Comparison of ENCODE assay signal across 8 cellular contexts in genomic region chr11:118928870-118929495, GRCh38. TPM values are rescaled to one million over a fixed set of nuclear protein-coding genes. Genes with fewer than 3 reads are reported as not detected.
DNase-seq lines count a peak whose midpoint lies in the region; ATAC-seq and TF ChIP-seq lines count a peak whose summit lies in the region.

No MANE protein-coding gene starts in this region.

- no peak overlapping the region for H2AK5ac ChIP-seq in H9 (ENCODE audit: insufficient read length, low read length)

- no peak overlapping the region for H3K14ac ChIP-seq in H9 (ENCODE audit: insufficient read depth, low read length)

- H3K4ac ChIP-seq in H9 (ENCODE audit: low read depth, low read length) = no peak overlapping the region

- no peaks in the 10 kb centered on the region for H3K9me2 ChIP-seq in OCI-LY1 (ENCODE audit: low read depth, low read length)

- H2BK12ac ChIP-seq in H9 (ENCODE audit: insufficient read length, low read depth, low read length) = no peak overlapping the region

- H3K4me1 Mint-ChIP-seq in CD4-positive, CD25-positive, alpha-beta regulatory T cell = peaks cover 0 to 52% (median 40%) of the 10 kb centered on the region in 4 donors
- peaks cover 41 to 42% of the 10 kb centered on the region in 2 experiments for H3K4me1 Mint-ChIP-seq in H9

- no peak overlapping the region for H4K8ac ChIP-seq in H9 (replicated peaks; ENCODE audit: insufficient read length, low read depth, low read length)

- H3T11ph ChIP-seq in H9 (ENCODE audit: low read length) = no peak overlapping the region

- H2AFZ ChIP-seq in H9 (ENCODE audit: low read length) = no peak overlapping the region
- H2AFZ ChIP-seq in OCI-LY1 (ENCODE audit: low read length) = no peak overlapping the region

- H3K56ac ChIP-seq in H9 (ENCODE audit: insufficient read length, low read depth, low read length) = no peak overlapping the region

- H4K20me1 ChIP-seq in H9 (ENCODE audit: control insufficient read depth, insufficient read depth, insufficient read length) (no peaks in the 10 kb centered on the region), OCI-LY1 (ENCODE audit: insufficient read depth, low read length) (no peaks in the 10 kb centered on the region)

- H3K4me1 ChIP-seq in CD4-positive, CD25-positive, alpha-beta regulatory T cell (ENCODE audit: control insufficient read depth, insufficient read depth, low read length, poor library complexity, severe bottlenecking) = peaks cover 49% of the 10 kb centered on the region
- H3K4me1 ChIP-seq in H9 (ENCODE audit: insufficient read depth, low read length) (peaks cover 5% of the 10 kb centered on the region; the same call in 1 of the 2 replicates), OCI-LY1 (ENCODE audit: insufficient read depth, low read length, severe bottlenecking) (peaks cover 24% of the 10 kb centered on the region), right cardiac atrium (ENCODE audit: control insufficient read depth, insufficient read depth, low read length) (no peaks in the 10 kb centered on the region)

- H3K4me2 ChIP-seq in H9 (ENCODE audit: insufficient read depth, insufficient read length, low read length) (peak overlapping the region; percentile 86), OCI-LY1 (ENCODE audit: low read length) (peak overlapping the region; percentile 96)

- H2BK5ac ChIP-seq in H9 (ENCODE audit: insufficient read length, low read length) = no peak overlapping the region

- H3K79me1 ChIP-seq in H9 (ENCODE audit: insufficient read depth, low read depth, low read length, poor library complexity, severe bottlenecking) = no peaks in the 10 kb centered on the region

- peak overlapping the region; percentile 81 for H3K4me3 ChIP-seq in CD4-positive, CD25-positive, alpha-beta regulatory T cell (ENCODE audit: low read depth, low read length)
- H3K4me3 ChIP-seq in OCI-LY1 (ENCODE audit: low read depth, low read length, poor library complexity, severe bottlenecking) (peak overlapping the region; percentile 72), right cardiac atrium (ENCODE audit: low read length) (peak overlapping the region; percentile 94), retinal pigment epithelial cell (ENCODE audit: low read length) (peak overlapping the region; percentile 81)

- peaks cover 0 to 7% (median 0%) of the 10 kb centered on the region in 7 donors for H3K9me3 Mint-ChIP-seq in CD4-positive, CD25-positive, alpha-beta regulatory T cell
- no peaks in the 10 kb centered on the region for H3K9me3 Mint-ChIP-seq in H9

- H3K36me3 Mint-ChIP-seq in CD4-positive, CD25-positive, alpha-beta regulatory T cell = peaks cover 10% of the 10 kb centered on the region
- H3K36me3 Mint-ChIP-seq in H9 (ENCODE audit: insufficient read depth in 1 of 3, low read depth in 3 of 3) = no peaks in the 10 kb centered on the region

- intact Hi-C loops in right cardiac atrium (cut with DNase I) = loop anchor here in 3 of 4 donors (2.0 to 5.0 kb wide), 3 partner anchors 20 to 137 kb away; partner anchors contain the start of gene DDX6 (in 1 of the 3)

- ATAC-seq in CD4-positive, CD25-positive, alpha-beta regulatory T cell (ENCODE audit: low read depth in 2 of 2) = peak; percentile 3 to 4
- ATAC-seq in right cardiac atrium (peak; percentile 62 to 70), HG03457 (IDR thresholded peaks at IDR 0.05; ENCODE audit: unreplicated experiment) (no peak)

- no peak overlapping the region for H4K5ac ChIP-seq in H9 (ENCODE audit: insufficient read length, low read depth, low read length)

- peak overlapping the region; percentile 90 to 97 (median 93) for H3K4me3 Mint-ChIP-seq in CD4-positive, CD25-positive, alpha-beta regulatory T cell
- peak overlapping the region; percentile 89 to 96 for H3K4me3 Mint-ChIP-seq in H9

- H4K91ac ChIP-seq in H9 (ENCODE audit: insufficient read length, low read depth, low read length) = no peak overlapping the region

- peaks cover 7% of the 10 kb centered on the region; the same call in 1 of the 2 replicates for H3K79me2 ChIP-seq in H9 (ENCODE audit: insufficient read depth, low read length)
- H3K79me2 ChIP-seq in OCI-LY1 (ENCODE audit: insufficient read depth, low read length) = no peaks in the 10 kb centered on the region

- no peaks in the 10 kb centered on the region for H3K27me3 ChIP-seq in CD4-positive, CD25-positive, alpha-beta regulatory T cell (ENCODE audit: control insufficient read depth, insufficient read depth, low read length)
- H3K27me3 ChIP-seq in H9 (ENCODE audit: insufficient read depth, low read length) (peaks cover 2% of the 10 kb centered on the region; the same call in 1 of the 2 replicates), OCI-LY1 (ENCODE audit: insufficient read depth, low read length) (no peaks in the 10 kb centered on the region), right cardiac atrium (ENCODE audit: control insufficient read depth, insufficient read depth) (no peaks in the 10 kb centered on the region)

- H2BK20ac ChIP-seq in H9 (ENCODE audit: low read depth, low read length, poor library complexity, severe bottlenecking) = no peak overlapping the region

- no peak overlapping the region for H2BK15ac ChIP-seq in H9 (ENCODE audit: low read depth, low read length)

- H2BK120ac ChIP-seq in H9 (ENCODE audit: low read depth, low read length, poor library complexity, severe bottlenecking) = no peak overlapping the region

- H3K27me3 Mint-ChIP-seq in CD4-positive, CD25-positive, alpha-beta regulatory T cell = peaks cover 20% of the 10 kb centered on the region
- H3K27me3 Mint-ChIP-seq in H9 (ENCODE audit: low read depth) = peaks cover 27% of the 10 kb centered on the region

- TF ChIP-seq CTCF in H9 (conservative IDR thresholded peaks at IDR 0.05) = 0 out of 3 replicates have a peak, but pooled peaks have one; percentile 10
- TF ChIP-seq CTCF in OCI-LY1 (IDR thresholded peaks at IDR 0.05; ENCODE audit: low read length) = no peak
- no peak for TF ChIP-seq CTCF in retinal pigment epithelial cell (conservative IDR thresholded peaks at IDR 0.05; ENCODE audit: low read depth, low read length)
- no peak for TF ChIP-seq CTCF in GM10266 (IDR thresholded peaks at IDR 0.05; ENCODE audit: control insufficient read depth, insufficient read depth, low read depth, missing control alignments)

- H3K18ac ChIP-seq in H9 (ENCODE audit: insufficient read length, low read depth, low read length) = no peak overlapping the region

- H3K36me3 ChIP-seq in CD4-positive, CD25-positive, alpha-beta regulatory T cell (ENCODE audit: control insufficient read depth, insufficient read depth, low read length) = no peaks in the 10 kb centered on the region
- no peaks in the 10 kb centered on the region for H3K36me3 ChIP-seq in OCI-LY1 (ENCODE audit: insufficient read depth, low read length)

- WGBS in H9 (ENCODE audit: extremely low coverage, insufficient read length, low lambda C conversion rate) = no CpG with 5 or more reads among the region's 26 CpGs
- WGBS in right cardiac atrium = under 1% methylated on average over 26 of the region's 26 CpGs

- H3K9me3 ChIP-seq in CD4-positive, CD25-positive, alpha-beta regulatory T cell (ENCODE audit: control insufficient read depth in 2 of 2, low read length in 2 of 2) = no peaks in the 10 kb centered on the region
- H3K9me3 ChIP-seq in H9 (ENCODE audit: control insufficient read depth, low read depth, low read length) (no peaks in the 10 kb centered on the region), OCI-LY1 (ENCODE audit: low read length) (no peaks in the 10 kb centered on the region), right cardiac atrium (ENCODE audit: control insufficient read depth, low read length) (no peaks in the 10 kb centered on the region)

- H3F3A ChIP-seq in OCI-LY1 (ENCODE audit: insufficient read depth, low read length) = no peaks in the 10 kb centered on the region

- H3K9ac ChIP-seq in H9 (ENCODE audit: extremely low read depth, insufficient read length, low read length) = no peak overlapping the region
- H3K9ac ChIP-seq in OCI-LY1 (ENCODE audit: low read length) = peak overlapping the region; percentile 68

- H3K23me2 ChIP-seq in H9 (ENCODE audit: insufficient read length, low read depth, low read length, poor library complexity, severe bottlenecking) = peaks cover 30% of the 10 kb centered on the region

- no peak overlapping the region for H3K23ac ChIP-seq in H9 (ENCODE audit: insufficient read length, low read depth, low read length)

- H3K27ac ChIP-seq in CD4-positive, CD25-positive, alpha-beta regulatory T cell (ENCODE audit: insufficient read depth, low read length, poor library complexity, severe bottlenecking) = peak overlapping the region; percentile 100
- no peak overlapping the region for H3K27ac ChIP-seq in H9 (ENCODE audit: insufficient read length, low read depth, low read length)
- H3K27ac ChIP-seq in OCI-LY1 (ENCODE audit: low read depth, low read length, poor library complexity, severe bottlenecking) = peak overlapping the region; percentile 78
- peak overlapping the region; percentile 99 for H3K27ac ChIP-seq in right cardiac atrium (ENCODE audit: low read length)

- no peak for DNase-seq in CD4-positive, CD25-positive, alpha-beta regulatory T cell
- DNase-seq in H9 = no peak
- DNase-seq in amygdala (lab: John Stamatoyannopoulos, UW) = peak in 48 of 56 donors; percentile 36 to 93 (median 81)
- DNase-seq in right cardiac atrium = peak in 2 of 3 donors; percentile 78 to 86
- DNase-seq in retinal pigment epithelial cell (ENCODE audit: low read depth) = no peak
- DNase-seq in GM10266 (ENCODE audit: extremely low spot score) = no peak

- peak overlapping the region; percentile 99 to 100 (median 100) for H3K27ac Mint-ChIP-seq in CD4-positive, CD25-positive, alpha-beta regulatory T cell
- H3K27ac Mint-ChIP-seq in H9 = peak overlapping the region; percentile 77 to 92 (median 85); a peak in 4 of 7 replicates

RNA-seq across cellular contexts. Expression of gene BCL9L, which starts 3.3 kb away (rescaled TPM):
- total RNA-seq in CD4-positive, CD25-positive, alpha-beta regulatory T cell = 229 TPM
- polyA plus RNA-seq in CD4-positive, CD25-positive, alpha-beta regulatory T cell = 1 to 10 TPM; 2.1 to 4.1 (median 3.1) TPM
- total RNA-seq in H9 (2021) = 74.9 and 78.4 TPM in 2 replicates
- total RNA-seq in right cardiac atrium = 10 to 100 TPM; 44.0 to 76.7 (median 54.6) TPM
- 29.9 TPM for polyA plus RNA-seq in right cardiac atrium

RNA-seq across cellular contexts. Expression of gene UPK2, which starts 27.1 kb away (rescaled TPM):
- total RNA-seq in CD4-positive, CD25-positive, alpha-beta regulatory T cell = not detected
- polyA plus RNA-seq in CD4-positive, CD25-positive, alpha-beta regulatory T cell = under 1 TPM; 0.19 to 0.42 (median 0.23) TPM
- total RNA-seq in H9 (2021) (0.24 and 0.33 TPM in 2 replicates), right cardiac atrium (not detected)
- not detected for polyA plus RNA-seq in right cardiac atrium

RNA-seq across cellular contexts. Expression of gene FOXR1, which starts 42.6 kb away (rescaled TPM):
- total RNA-seq in CD4-positive, CD25-positive, alpha-beta regulatory T cell = not detected
- polyA plus RNA-seq in CD4-positive, CD25-positive, alpha-beta regulatory T cell = not detected
- total RNA-seq in H9 (2021) = not detected in 2 replicates
- not detected for total RNA-seq in right cardiac atrium
- not detected for polyA plus RNA-seq in right cardiac atrium

RNA-seq across cellular contexts. Expression of gene CXCR5, which starts 45.3 kb away (rescaled TPM):
- total RNA-seq in CD4-positive, CD25-positive, alpha-beta regulatory T cell = 4.8 TPM
- 10 to 100 TPM in 1 of 4 donors, 1 to 10 TPM in 3; 3.3 to 10.7 (median 6.0) TPM for polyA plus RNA-seq in CD4-positive, CD25-positive, alpha-beta regulatory T cell
- total RNA-seq in H9 (2021) = 0.07 and 0.11 TPM in 2 replicates
- total RNA-seq in right cardiac atrium = not detected
- 0.34 TPM for polyA plus RNA-seq in right cardiac atrium

Comparison
In these comparisons a context has a peak if more than half of its experiments do, and no peak if none do; other contexts are left out.
1. DNase-seq: peak in amygdala (48 of 56) and right cardiac atrium (2 of 3); none in CD4-positive, CD25-positive, alpha-beta regulatory T cell (0 of 3), H9 (single experiment), retinal pigment epithelial cell (single experiment) and GM10266 (single experiment).
2. Peak in every context shown above with its lines, with median percentiles within 50 percentile points of each other: H3K4me3 ChIP-seq.